8 cellular contexts compared by ENCODE assay signal in the genomic region with DNA sequence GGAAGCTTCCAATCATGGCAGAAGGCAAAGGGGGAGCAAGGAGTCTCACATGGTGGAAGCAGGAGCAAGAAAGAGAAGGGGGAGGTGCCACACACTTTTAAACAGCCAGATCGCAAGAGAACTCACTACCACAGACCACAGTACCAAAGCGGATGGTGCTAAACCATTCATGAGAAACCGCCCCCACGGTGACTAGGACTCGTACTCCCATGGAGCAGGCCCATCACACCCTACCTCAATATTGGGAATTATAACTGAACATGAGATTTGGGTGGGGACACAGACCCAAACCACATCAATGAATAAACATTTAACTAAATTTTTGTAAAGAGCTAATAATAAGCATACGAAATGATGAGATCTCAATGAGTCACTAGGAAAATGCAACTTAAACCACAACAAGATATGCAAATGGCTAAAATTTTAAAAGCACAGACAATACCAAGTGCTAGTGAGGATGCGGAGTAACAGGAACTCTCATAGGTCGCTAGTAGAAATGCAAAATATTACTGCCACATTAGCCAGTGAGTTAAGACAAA.
A peak's percentile ranks its signal among the peaks of the same experiment; 100 is the strongest.
DNase-seq lines count a peak whose midpoint lies in the region; ATAC-seq and TF ChIP-seq lines count a peak whose summit lies in the region.

No MANE protein-coding gene starts in this region.

- H3K4me1 Mint-ChIP-seq in memory B cell, result peaks cover 40% of the 10 kb centered on the region

- peak overlapping the region; percentile 68 for H3K4me3 Mint-ChIP-seq in memory B cell

- no peaks in the 10 kb centered on the region for H3K27me3 Mint-ChIP-seq in memory B cell

- no peak for TF ChIP-seq CTCF in GM12864 (IDR thresholded peaks at IDR 0.05; ENCODE audit: low read depth, low read length, missing control alignments)

- peak overlapping the region; percentile 89 for H3K27ac Mint-ChIP-seq in memory B cell

- ATAC-seq in HG02759 (IDR thresholded peaks at IDR 0.05; ENCODE audit: unreplicated experiment) (peak; percentile 41), memory B cell (ENCODE audit: low read depth) (peak; percentile 55)

- H3K4me3 ChIP-seq in GM12864 (ENCODE audit: low read depth, low read length), result no peak overlapping the region

- peaks cover 2% of the 10 kb centered on the region for H3K9me3 Mint-ChIP-seq in memory B cell

- H3K36me3 Mint-ChIP-seq in memory B cell, result peaks cover 19% of the 10 kb centered on the region

- peak; percentile 47 for DNase-seq in GM12864 (ENCODE audit: low read depth)
- DNase-seq in activated CD4-positive, alpha-beta T cell treated with anti-CD3 and anti-CD28 coated beads, Interleukin-2, amount 50 U/mL, for 24 hours (ENCODE audit: low read depth in 1 of 2, low spot score in 1 of 2), result peak; percentile 25 to 67
- DNase-seq in memory B cell (ENCODE audit: low spot score in 2 of 2), result peak; percentile 33 to 50
- DNase-seq in iPS-NIHi11 (ENCODE audit: low spot score), result no peak
- no peak for DNase-seq in NCI-H774 (lab: John Stamatoyannopoulos, UW)
- no peak for DNase-seq in NCI-H1694 (lab: John Stamatoyannopoulos, UW)
- DNase-seq in NCI-H2107 (lab: John Stamatoyannopoulos, UW), result no peak

Comparison
In these comparisons a context has a peak if more than half of its experiments do, and no peak if none do; other contexts are left out.
1. DNase-seq: peak in GM12864 (single experiment), activated CD4-positive, alpha-beta T cell treated with anti-CD3 and anti-CD28 coated beads, Interleukin-2, amount 50 U/mL, for 24 hours (2 of 2) and memory B cell (2 of 2); none in iPS-NIHi11 (single experiment), NCI-H774 (single experiment), NCI-H1694 (single experiment) and NCI-H2107 (single experiment).